1 cellular context compared by ENCODE assay signal in the genomic region with DNA sequence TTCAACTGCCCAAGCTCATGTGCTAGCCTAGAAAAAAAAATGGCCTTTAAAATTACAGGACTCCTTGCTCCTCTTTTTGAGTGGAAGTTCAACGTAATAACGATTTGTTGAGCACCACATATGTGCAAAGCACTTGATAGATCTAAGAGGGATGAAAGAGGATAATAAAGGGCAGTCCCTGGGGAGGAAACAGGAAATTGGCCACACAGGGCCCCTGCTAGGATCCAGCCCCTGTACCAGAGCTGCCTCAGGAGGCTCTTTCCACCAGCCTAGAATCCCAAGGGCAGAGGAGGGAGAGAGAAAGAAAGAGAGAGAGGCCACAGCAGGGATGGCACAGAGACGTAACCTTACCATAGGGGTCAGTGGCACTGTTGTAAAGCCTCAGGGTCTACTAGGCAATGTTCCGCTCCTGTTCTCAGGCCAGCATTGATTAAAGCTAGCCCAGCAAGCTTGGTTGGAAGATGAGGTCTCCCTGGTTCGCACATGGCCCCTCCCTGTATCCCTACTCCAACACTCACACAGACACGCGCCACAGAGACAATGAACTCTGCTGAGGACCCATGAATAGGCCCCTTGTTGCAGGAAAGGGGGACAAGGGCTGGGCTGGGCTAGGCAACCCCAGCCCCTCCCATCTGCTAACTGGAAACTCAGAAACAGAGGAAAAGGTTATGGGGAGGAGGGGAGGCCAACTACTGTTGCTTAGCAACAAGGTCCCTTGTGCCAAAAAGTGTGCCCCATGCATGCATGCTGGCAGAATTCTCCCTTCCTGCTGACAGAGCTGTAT.
TF ChIP-seq lines count a peak whose summit lies in the region.

A gene (minus strand): TSS at position 438 of the 784 bp plus-strand sequence. CDS start 84 bp downstream, at position 354.

TF ChIP-seq in HepG2, 621 proteins besides CTCF, POLR2A, EP300 and RAD21:
- TF ChIP-seq, protein P1, sequence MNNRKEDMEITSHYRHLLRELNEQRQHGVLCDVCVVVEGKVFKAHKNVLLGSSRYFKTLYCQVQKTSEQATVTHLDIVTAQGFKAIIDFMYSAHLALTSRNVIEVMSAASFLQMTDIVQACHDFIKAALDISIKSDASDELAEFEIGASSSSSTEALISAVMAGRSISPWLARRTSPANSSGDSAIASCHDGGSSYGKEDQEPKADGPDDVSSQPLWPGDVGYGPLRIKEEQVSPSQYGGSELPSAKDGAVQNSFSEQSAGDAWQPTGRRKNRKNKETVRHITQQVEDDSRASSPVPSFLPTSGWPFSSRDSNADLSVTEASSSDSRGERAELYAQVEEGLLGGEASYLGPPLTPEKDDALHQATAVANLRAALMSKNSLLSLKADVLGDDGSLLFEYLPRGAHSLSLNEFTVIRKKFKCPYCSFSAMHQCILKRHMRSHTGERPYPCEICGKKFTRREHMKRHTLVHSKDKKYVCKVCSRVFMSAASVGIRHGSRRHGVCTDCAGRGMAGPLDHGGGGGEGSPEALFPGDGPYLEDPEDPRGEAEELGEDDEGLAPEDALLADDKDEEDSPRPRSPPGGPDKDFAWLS (CRISPR knock-in tag; IDR thresholded peaks at IDR 0.05; ENCODE audit: borderline replicate concordance) = no peak
- TF ChIP-seq XRCC5 (optimal IDR thresholded peaks at IDR 0.05; ENCODE audit: low read length) = peak; percentile 51
- no peak for TF ChIP-seq SOX13 (IDR thresholded peaks at IDR 0.05)
- peak in 1 of 2 experiments; percentile 78; a peak in 2 of 4 replicates for TF ChIP-seq SOX13 (CRISPR knock-in tag; conservative IDR thresholded peaks at IDR 0.05 in 1 of 2, IDR thresholded peaks at IDR 0.05 in 1 of 2)
- TF ChIP-seq RXRA (CRISPR knock-in tag; IDR thresholded peaks at IDR 0.05) = 0 out of 2 replicates have a peak, but pooled peaks have one; percentile 22
- TF ChIP-seq SOX5 (CRISPR knock-in tag; IDR thresholded peaks at IDR 0.05; ENCODE audit: borderline replicate concordance) = peak; percentile 65; the same call in 1 of the 2 replicates
- TF ChIP-seq ZNF138 (CRISPR knock-in tag; IDR thresholded peaks at IDR 0.05; ENCODE audit: low read depth) = no peak
- TF ChIP-seq RFX1 (IDR thresholded peaks at IDR 0.05) = peak; percentile 34; the same call in 1 of the 2 replicates
- 0 out of 2 replicates have a peak, but pooled peaks have one; percentile 37 for TF ChIP-seq PPARG (CRISPR knock-in tag; conservative IDR thresholded peaks at IDR 0.05)
- no peak for TF ChIP-seq ZNF232 (CRISPR knock-in tag; IDR thresholded peaks at IDR 0.05; ENCODE audit: borderline replicate concordance)
- TF ChIP-seq TGIF2 (CRISPR knock-in tag; IDR thresholded peaks at IDR 0.05) = no peak
- TF ChIP-seq, protein P2, sequence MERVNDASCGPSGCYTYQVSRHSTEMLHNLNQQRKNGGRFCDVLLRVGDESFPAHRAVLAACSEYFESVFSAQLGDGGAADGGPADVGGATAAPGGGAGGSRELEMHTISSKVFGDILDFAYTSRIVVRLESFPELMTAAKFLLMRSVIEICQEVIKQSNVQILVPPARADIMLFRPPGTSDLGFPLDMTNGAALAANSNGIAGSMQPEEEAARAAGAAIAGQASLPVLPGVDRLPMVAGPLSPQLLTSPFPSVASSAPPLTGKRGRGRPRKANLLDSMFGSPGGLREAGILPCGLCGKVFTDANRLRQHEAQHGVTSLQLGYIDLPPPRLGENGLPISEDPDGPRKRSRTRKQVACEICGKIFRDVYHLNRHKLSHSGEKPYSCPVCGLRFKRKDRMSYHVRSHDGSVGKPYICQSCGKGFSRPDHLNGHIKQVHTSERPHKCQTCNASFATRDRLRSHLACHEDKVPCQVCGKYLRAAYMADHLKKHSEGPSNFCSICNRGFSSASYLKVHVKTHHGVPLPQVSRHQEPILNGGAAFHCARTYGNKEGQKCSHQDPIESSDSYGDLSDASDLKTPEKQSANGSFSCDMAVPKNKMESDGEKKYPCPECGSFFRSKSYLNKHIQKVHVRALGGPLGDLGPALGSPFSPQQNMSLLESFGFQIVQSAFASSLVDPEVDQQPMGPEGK (CRISPR knock-in tag; IDR thresholded peaks at IDR 0.05) = peak; percentile 61; the same call in 1 of the 2 replicates
- TF ChIP-seq, protein P3, sequence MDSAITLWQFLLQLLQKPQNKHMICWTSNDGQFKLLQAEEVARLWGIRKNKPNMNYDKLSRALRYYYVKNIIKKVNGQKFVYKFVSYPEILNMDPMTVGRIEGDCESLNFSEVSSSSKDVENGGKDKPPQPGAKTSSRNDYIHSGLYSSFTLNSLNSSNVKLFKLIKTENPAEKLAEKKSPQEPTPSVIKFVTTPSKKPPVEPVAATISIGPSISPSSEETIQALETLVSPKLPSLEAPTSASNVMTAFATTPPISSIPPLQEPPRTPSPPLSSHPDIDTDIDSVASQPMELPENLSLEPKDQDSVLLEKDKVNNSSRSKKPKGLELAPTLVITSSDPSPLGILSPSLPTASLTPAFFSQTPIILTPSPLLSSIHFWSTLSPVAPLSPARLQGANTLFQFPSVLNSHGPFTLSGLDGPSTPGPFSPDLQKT (CRISPR knock-in tag; IDR thresholded peaks at IDR 0.05; ENCODE audit: borderline replicate concordance) = no peak
- TF ChIP-seq KMT2A (CRISPR knock-in tag; IDR thresholded peaks at IDR 0.05) = no peak
- TF ChIP-seq, protein P4, sequence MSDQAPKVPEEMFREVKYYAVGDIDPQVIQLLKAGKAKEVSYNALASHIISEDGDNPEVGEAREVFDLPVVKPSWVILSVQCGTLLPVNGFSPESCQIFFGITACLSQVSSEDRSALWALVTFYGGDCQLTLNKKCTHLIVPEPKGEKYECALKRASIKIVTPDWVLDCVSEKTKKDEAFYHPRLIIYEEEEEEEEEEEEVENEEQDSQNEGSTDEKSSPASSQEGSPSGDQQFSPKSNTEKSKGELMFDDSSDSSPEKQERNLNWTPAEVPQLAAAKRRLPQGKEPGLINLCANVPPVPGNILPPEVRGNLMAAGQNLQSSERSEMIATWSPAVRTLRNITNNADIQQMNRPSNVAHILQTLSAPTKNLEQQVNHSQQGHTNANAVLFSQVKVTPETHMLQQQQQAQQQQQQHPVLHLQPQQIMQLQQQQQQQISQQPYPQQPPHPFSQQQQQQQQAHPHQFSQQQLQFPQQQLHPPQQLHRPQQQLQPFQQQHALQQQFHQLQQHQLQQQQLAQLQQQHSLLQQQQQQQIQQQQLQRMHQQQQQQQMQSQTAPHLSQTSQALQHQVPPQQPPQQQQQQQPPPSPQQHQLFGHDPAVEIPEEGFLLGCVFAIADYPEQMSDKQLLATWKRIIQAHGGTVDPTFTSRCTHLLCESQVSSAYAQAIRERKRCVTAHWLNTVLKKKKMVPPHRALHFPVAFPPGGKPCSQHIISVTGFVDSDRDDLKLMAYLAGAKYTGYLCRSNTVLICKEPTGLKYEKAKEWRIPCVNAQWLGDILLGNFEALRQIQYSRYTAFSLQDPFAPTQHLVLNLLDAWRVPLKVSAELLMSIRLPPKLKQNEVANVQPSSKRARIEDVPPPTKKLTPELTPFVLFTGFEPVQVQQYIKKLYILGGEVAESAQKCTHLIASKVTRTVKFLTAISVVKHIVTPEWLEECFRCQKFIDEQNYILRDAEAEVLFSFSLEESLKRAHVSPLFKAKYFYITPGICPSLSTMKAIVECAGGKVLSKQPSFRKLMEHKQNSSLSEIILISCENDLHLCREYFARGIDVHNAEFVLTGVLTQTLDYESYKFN (CRISPR knock-in tag; conservative IDR thresholded peaks at IDR 0.05) = 0 out of 2 replicates have a peak, but pooled peaks have one; percentile 28
- TF ChIP-seq, protein P5, sequence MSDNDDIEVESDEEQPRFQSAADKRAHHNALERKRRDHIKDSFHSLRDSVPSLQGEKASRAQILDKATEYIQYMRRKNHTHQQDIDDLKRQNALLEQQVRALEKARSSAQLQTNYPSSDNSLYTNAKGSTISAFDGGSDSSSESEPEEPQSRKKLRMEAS (IDR thresholded peaks at IDR 0.05) = peak; percentile 33; the same call in 1 of the 2 replicates
- TF ChIP-seq ZNF746 (CRISPR knock-in tag; IDR thresholded peaks at IDR 0.05) = no peak
- no peak for TF ChIP-seq NONO (IDR thresholded peaks at IDR 0.05)
- TF ChIP-seq NONO (CRISPR knock-in tag; conservative IDR thresholded peaks at IDR 0.05) = 0 out of 2 replicates have a peak, but pooled peaks have one; percentile 18
- no peak for TF ChIP-seq LCORL (IDR thresholded peaks at IDR 0.05)
- TF ChIP-seq LCORL (CRISPR knock-in tag; IDR thresholded peaks at IDR 0.05) = peak; percentile 26; the same call in 1 of the 2 replicates
- peak; percentile 33; the same call in 1 of the 2 replicates for TF ChIP-seq RFX3 (CRISPR knock-in tag; IDR thresholded peaks at IDR 0.05)
- TF ChIP-seq RORA (CRISPR knock-in tag; IDR thresholded peaks at IDR 0.05) = no peak
- no peak for TF ChIP-seq RXRB (CRISPR knock-in tag; IDR thresholded peaks at IDR 0.05; ENCODE audit: borderline replicate concordance)
- TF ChIP-seq, protein P6, sequence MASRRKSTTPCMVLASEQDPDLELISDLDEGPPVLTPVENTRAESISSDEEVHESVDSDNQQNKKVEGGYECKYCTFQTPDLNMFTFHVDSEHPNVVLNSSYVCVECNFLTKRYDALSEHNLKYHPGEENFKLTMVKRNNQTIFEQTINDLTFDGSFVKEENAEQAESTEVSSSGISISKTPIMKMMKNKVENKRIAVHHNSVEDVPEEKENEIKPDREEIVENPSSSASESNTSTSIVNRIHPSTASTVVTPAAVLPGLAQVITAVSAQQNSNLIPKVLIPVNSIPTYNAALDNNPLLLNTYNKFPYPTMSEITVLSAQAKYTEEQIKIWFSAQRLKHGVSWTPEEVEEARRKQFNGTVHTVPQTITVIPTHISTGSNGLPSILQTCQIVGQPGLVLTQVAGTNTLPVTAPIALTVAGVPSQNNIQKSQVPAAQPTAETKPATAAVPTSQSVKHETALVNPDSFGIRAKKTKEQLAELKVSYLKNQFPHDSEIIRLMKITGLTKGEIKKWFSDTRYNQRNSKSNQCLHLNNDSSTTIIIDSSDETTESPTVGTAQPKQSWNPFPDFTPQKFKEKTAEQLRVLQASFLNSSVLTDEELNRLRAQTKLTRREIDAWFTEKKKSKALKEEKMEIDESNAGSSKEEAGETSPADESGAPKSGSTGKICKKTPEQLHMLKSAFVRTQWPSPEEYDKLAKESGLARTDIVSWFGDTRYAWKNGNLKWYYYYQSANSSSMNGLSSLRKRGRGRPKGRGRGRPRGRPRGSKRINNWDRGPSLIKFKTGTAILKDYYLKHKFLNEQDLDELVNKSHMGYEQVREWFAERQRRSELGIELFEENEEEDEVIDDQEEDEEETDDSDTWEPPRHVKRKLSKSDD (CRISPR knock-in tag; IDR thresholded peaks at IDR 0.05; ENCODE audit: low read depth) = no peak
- no peak for TF ChIP-seq MBNL3 (CRISPR knock-in tag; conservative IDR thresholded peaks at IDR 0.05)
- TF ChIP-seq ZMYM2 (CRISPR knock-in tag; IDR thresholded peaks at IDR 0.05) = no peak
- TF ChIP-seq ZFP90 (CRISPR knock-in tag; IDR thresholded peaks at IDR 0.05; ENCODE audit: borderline replicate concordance) = no peak
